15 cellular contexts compared by ENCODE assay signal in the genomic region with DNA sequence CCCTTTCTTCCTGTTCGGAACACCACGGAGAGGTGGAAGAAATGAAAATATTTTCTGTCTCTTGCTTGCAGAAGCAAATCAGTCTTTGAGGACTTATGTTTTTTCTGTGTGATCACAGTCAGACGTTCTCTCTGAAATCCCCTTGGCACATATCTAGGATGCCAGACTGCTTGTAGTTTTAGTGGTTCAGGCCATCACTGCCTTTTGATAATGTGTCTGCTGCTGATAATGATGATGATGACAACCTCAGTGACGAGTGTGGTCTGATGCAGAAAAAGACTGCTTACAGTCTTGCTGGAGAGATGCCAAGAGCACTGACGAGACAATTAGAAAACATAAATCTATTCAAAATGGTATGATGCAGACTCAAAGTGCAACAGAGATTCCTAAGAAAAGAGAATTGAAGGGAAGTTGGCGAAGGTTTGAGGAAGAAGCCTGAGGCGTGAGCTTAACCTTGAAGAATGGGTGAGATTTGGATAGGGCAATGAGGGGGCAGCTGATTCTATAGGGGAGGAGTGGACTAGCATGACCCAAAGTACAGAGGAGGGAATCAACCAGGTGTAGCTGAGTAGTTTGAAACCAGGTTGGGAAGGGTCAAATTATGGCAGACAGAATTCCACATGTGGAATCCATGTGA. TPM values are rescaled to one million over a fixed set of nuclear protein-coding genes. Genes with fewer than 3 reads are reported as not detected.
DNase-seq lines count a peak whose midpoint lies in the region; ATAC-seq, FAIRE-seq and TF ChIP-seq lines count a peak whose summit lies in the region.
"Had no signal": no experiment of that assay in that cellular context is flagged by ENCODE, and none has a peak within 500 bp of the region (broad histone marks: within the 10 kb centered on the region; RNA-seq: fewer than 3 reads in every experiment).

No MANE protein-coding gene starts in this region.

- no peaks in the 10 kb centered on the region for H3K36me3 ChIP-seq in CD8-positive, alpha-beta T cell (ENCODE audit: insufficient read depth, low read length)
- H3K36me3 ChIP-seq in SK-N-SH (replicated peaks in 1 of 2; ENCODE audit: control insufficient read depth in 1 of 2, insufficient read depth in 2 of 2, low read length in 1 of 2): no peaks in the 10 kb centered on the region
- H3K36me3 ChIP-seq: pancreas had no signal

- FAIRE-seq in A549 (lab: Jason Lieb, UNC): peak; percentile 51
- FAIRE-seq: colon, HTR-8/SVneo, pancreas had no signal

- ATAC-seq in A549: no peak
- peak; percentile 83 for ATAC-seq in CD8-positive, alpha-beta T cell
- peak; percentile 57 for ATAC-seq in activated CD8-positive, alpha-beta T cell treated with anti-CD3 and anti-CD28 coated beads for 36 hours
- ATAC-seq in HG03520 (IDR thresholded peaks at IDR 0.05; ENCODE audit: unreplicated experiment): no peak
- no peak for ATAC-seq in GM21381 (IDR thresholded peaks at IDR 0.05; ENCODE audit: unreplicated experiment)
- ATAC-seq: pancreas; stimulated activated naive B cell treated with anti-CD40 and anti-IgM and Interleukin-4, amounts not matched to agents 10 μg/mL and 1 μg/mL and 100 μg/mL, for 72 hours had no signal

- no peaks in the 10 kb centered on the region for H3K9me2 ChIP-seq in SK-N-SH

- CTCF ChIA-PET in A549 (lab: Yijun Ruan, JAX) (interaction anchor here (1.1 to 1.5 kb wide), 4 partner anchors 9 to 119 kb away, joined by 3 to 6 read pairs (median 4); no protein-coding TSS in a partner anchor), SK-N-SH (lab: Yijun Ruan, JAX) (interaction anchor here (1.3 kb wide), 1 partner anchor 13 kb away, joined by 5 read pairs; no protein-coding TSS in a partner anchor)
- CTCF ChIA-PET in CD8-positive, alpha-beta T cell (lab: Charles Lee): interaction anchor here (1.6 kb wide), 1 partner anchor 12 kb away, joined by 5 read pairs; no protein-coding TSS in a partner anchor
- CTCF ChIA-PET in activated CD8-positive, alpha-beta T cell treated with anti-CD3 and anti-CD28 coated beads for 36 hours (lab: Charles Lee): interaction anchor here (1.0 kb wide), 1 partner anchor 12 kb away, joined by 3 read pairs; no protein-coding TSS in a partner anchor

- H3K4me1 ChIP-seq in A549 (peaks cover 5% of the 10 kb centered on the region; the same call in 1 of the 3 replicates), SK-N-SH (ENCODE audit: control insufficient read depth in 1 of 2, insufficient read depth in 2 of 2, low read depth in 1 of 2, low read length in 1 of 2) (peaks cover 0 to 12% of the 10 kb centered on the region in 2 experiments; a peak in 2 of 4 replicates)
- H3K4me1 ChIP-seq in CD8-positive, alpha-beta T cell (ENCODE audit: insufficient read depth, low read length): peaks cover 36% of the 10 kb centered on the region
- H3K4me1 ChIP-seq: pancreas had no signal

- peak overlapping the region; percentile 92 for H3K27ac Mint-ChIP-seq in CD8-positive, alpha-beta T cell
- peak overlapping the region; percentile 78 for H3K27ac Mint-ChIP-seq in activated CD8-positive, alpha-beta T cell treated with anti-CD3 and anti-CD28 coated beads for 36 hours
- H3K27ac Mint-ChIP-seq: stimulated activated naive B cell treated with anti-CD40 and anti-IgM and Interleukin-4, amounts not matched to agents 10 μg/mL and 1 μg/mL and 100 μg/mL, for 72 hours; T-helper 1 cell treated with Interleukin-12 subunit alpha and Interleukin-12 subunit beta and Interleukin-4 antibody, amounts not matched to agents 30 μg/mL and 1 μg/mL, for 36 hours had no signal

- DNase-seq in A549 (ENCODE audit: low read depth in 1 of 2, low spot score in 1 of 2) (no peak), fibroblast of peridontal ligament (ENCODE audit: extremely low read depth) (peak; percentile 8), COLO668 (lab: John Stamatoyannopoulos, UW; ENCODE audit: unreplicated experiment) (no peak), SK-N-SH (no peak)
- DNase-seq in CD8-positive, alpha-beta T cell: peak in 2 of 7 experiments; percentile 23 to 32
- no peak for DNase-seq in activated CD8-positive, alpha-beta T cell treated with anti-CD3 and anti-CD28 coated beads for 36 hours
- DNase-seq: NCI-H146; pancreas; stimulated activated naive B cell treated with anti-CD40 and anti-IgM and Interleukin-4, amounts not matched to agents 10 μg/mL and 1 μg/mL and 100 μg/mL, for 72 hours had no signal

- H3K27me3 Mint-ChIP-seq in CD8-positive, alpha-beta T cell (ENCODE audit: low read depth): no peaks in the 10 kb centered on the region
- no peaks in the 10 kb centered on the region for H3K27me3 Mint-ChIP-seq in activated CD8-positive, alpha-beta T cell treated with anti-CD3 and anti-CD28 coated beads for 36 hours

- no peak for TF ChIP-seq EP300 in A549 (IDR thresholded peaks at IDR 0.05)
- no peak for TF ChIP-seq EP300 in SK-N-SH (IDR thresholded peaks at IDR 0.05; ENCODE audit: borderline replicate concordance in 1 of 2, low read depth in 1 of 2, low read length in 1 of 2)

- peaks cover 27% of the 10 kb centered on the region for H3K36me3 Mint-ChIP-seq in CD8-positive, alpha-beta T cell
- peaks cover 34% of the 10 kb centered on the region for H3K36me3 Mint-ChIP-seq in activated CD8-positive, alpha-beta T cell treated with anti-CD3 and anti-CD28 coated beads for 36 hours (ENCODE audit: low read depth)

- H3K4me2 ChIP-seq in A549 (no peak overlapping the region), SK-N-SH (no peak overlapping the region)

- H3K9ac ChIP-seq in SK-N-SH: no peak overlapping the region

- H3K4me3 Mint-ChIP-seq in CD8-positive, alpha-beta T cell: no peak overlapping the region
- no peak overlapping the region for H3K4me3 Mint-ChIP-seq in activated CD8-positive, alpha-beta T cell treated with anti-CD3 and anti-CD28 coated beads for 36 hours
- H3K4me3 Mint-ChIP-seq: stimulated activated naive B cell treated with anti-CD40 and anti-IgM and Interleukin-4, amounts not matched to agents 10 μg/mL and 1 μg/mL and 100 μg/mL, for 72 hours; T-helper 1 cell treated with Interleukin-12 subunit alpha and Interleukin-12 subunit beta and Interleukin-4 antibody, amounts not matched to agents 30 μg/mL and 1 μg/mL, for 36 hours had no signal

- no peaks in the 10 kb centered on the region for H3K27me3 ChIP-seq in CD8-positive, alpha-beta T cell (ENCODE audit: insufficient read depth, low read length)
- peaks cover 8% of the 10 kb centered on the region; the same call in 1 of the 2 replicates for H3K27me3 ChIP-seq in SK-N-SH (ENCODE audit: insufficient read depth)

- WGBS in A549 (ENCODE audit: missing lambda C conversion rate): 70% methylated on average over 7 of the region's 7 CpGs
- WGBS in SK-N-SH (ENCODE audit: low lambda C conversion rate): 30% methylated on average over 7 of the region's 7 CpGs

- H3K4me3 ChIP-seq in A549 (no peak overlapping the region), SK-N-SH (ENCODE audit: low read depth in 2 of 2, low read length in 1 of 2) (no peak overlapping the region)
- no peak overlapping the region for H3K4me3 ChIP-seq in CD8-positive, alpha-beta T cell (ENCODE audit: low read depth, low read length)
- H3K4me3 ChIP-seq: pancreas had no signal

- H3K9me3 Mint-ChIP-seq in CD8-positive, alpha-beta T cell: no peaks in the 10 kb centered on the region
- no peaks in the 10 kb centered on the region for H3K9me3 Mint-ChIP-seq in activated CD8-positive, alpha-beta T cell treated with anti-CD3 and anti-CD28 coated beads for 36 hours
- H3K9me3 Mint-ChIP-seq: T-helper 1 cell treated with Interleukin-12 subunit alpha and Interleukin-12 subunit beta and Interleukin-4 antibody, amounts not matched to agents 30 μg/mL and 1 μg/mL, for 36 hours had no signal

- H3K9me3 ChIP-seq in A549: no peaks in the 10 kb centered on the region
- no peaks in the 10 kb centered on the region for H3K9me3 ChIP-seq in CD8-positive, alpha-beta T cell (ENCODE audit: low read length)
- no peaks in the 10 kb centered on the region for H3K9me3 ChIP-seq in SK-N-SH
- H3K9me3 ChIP-seq: pancreas had no signal

- no peaks in the 10 kb centered on the region for H3F3A ChIP-seq in SK-N-SH (replicated peaks; ENCODE audit: insufficient read depth)

- no peak overlapping the region for H3K27ac ChIP-seq in A549
- H3K27ac ChIP-seq in CD8-positive, alpha-beta T cell (ENCODE audit: low read depth, low read length): peak overlapping the region; percentile 29
- H3K27ac ChIP-seq in SK-N-SH (ENCODE audit: low read depth in 2 of 2, low read length in 1 of 2): peak overlapping the region in 1 of 2 experiments; percentile 59; a peak in 2 of 4 replicates
- H3K27ac ChIP-seq: pancreas had no signal

- H2AFZ ChIP-seq in SK-N-SH (ENCODE audit: low read depth): no peak overlapping the region

- intact Hi-C loops in CD8-positive, alpha-beta T cell (cut with DNase I, micrococcal nuclease): loop anchor here in 1 of 2 experiments (10.0 kb wide), 1 partner anchor 415 kb away; no protein-coding TSS in a partner anchor
- intact Hi-C loops in activated CD8-positive, alpha-beta T cell treated with anti-CD3 and anti-CD28 coated beads for 36 hours (cut with micrococcal nuclease): no loop called here

- TF ChIP-seq CTCF in A549 (IDR thresholded peaks at IDR 0.05) (no peak), SK-N-SH (IDR thresholded peaks at IDR 0.05) (no peak)
- TF ChIP-seq CTCF in CD8-positive, alpha-beta T cell (IDR thresholded peaks at IDR 0.05): no peak
- no peak for TF ChIP-seq CTCF in activated CD8-positive, alpha-beta T cell treated with anti-CD3 and anti-CD28 coated beads for 36 hours (IDR thresholded peaks at IDR 0.05)

- TF ChIP-seq RAD21 in A549 (conservative IDR thresholded peaks at IDR 0.05 in 1 of 2, IDR thresholded peaks at IDR 0.05 in 1 of 2): no peak
- no peak for TF ChIP-seq RAD21 in SK-N-SH (IDR thresholded peaks at IDR 0.05; ENCODE audit: low read length)

- no peaks in the 10 kb centered on the region for H3K79me2 ChIP-seq in SK-N-SH (ENCODE audit: insufficient read depth)

- TF ChIP-seq POLR2A in A549 (IDR thresholded peaks at IDR 0.05; ENCODE audit: low read length): no peak

- no peaks in the 10 kb centered on the region for H4K20me1 ChIP-seq in SK-N-SH (ENCODE audit: insufficient read depth)

- peaks cover 49% of the 10 kb centered on the region for H3K4me1 Mint-ChIP-seq in CD8-positive, alpha-beta T cell (ENCODE audit: low read depth)
- peaks cover 46% of the 10 kb centered on the region for H3K4me1 Mint-ChIP-seq in activated CD8-positive, alpha-beta T cell treated with anti-CD3 and anti-CD28 coated beads for 36 hours (ENCODE audit: low read depth)

- POLR2A ChIA-PET in A549 (lab: Yijun Ruan, JAX): no interaction called here
- POLR2A ChIA-PET in CD8-positive, alpha-beta T cell (lab: Charles Lee): interaction anchor here (1.0 kb wide), 1 partner anchor 9 kb away, joined by 5 read pairs; no protein-coding TSS in a partner anchor
- POLR2A ChIA-PET in activated CD8-positive, alpha-beta T cell treated with anti-CD3 and anti-CD28 coated beads for 36 hours (lab: Charles Lee): no interaction called here
- POLR2A ChIA-PET in SK-N-SH (lab: Yijun Ruan, JAX): interaction anchor here (1.0 kb wide), 1 partner anchor 8 kb away, joined by 4 read pairs; a partner anchor contains a TSS

RNA-seq across cellular contexts. Expression of a gene that starts 7.9 kb away (rescaled TPM):
- polyA plus RNA-seq in A549 (2011; rRNA removed): 0.31 and 0.50 TPM in 2 replicates
- polyA plus RNA-seq in A549 (2012; cell fraction: cytosol; rRNA removed): 0.21 and 0.25 TPM in 2 replicates
- polyA plus RNA-seq in A549 (2012; cell fraction: nucleus; rRNA removed): 0.22 TPM in 1 of 2 replicates, not detected in the other
- polyA plus RNA-seq in A549 (2017; fragmentation: RNase III; extraction: RNeasy Plus Mini Kit Qiagen cat#74134 plus additional on column Dnase treatment): 0.09 to 0.32 TPM (median 0.12 TPM) in 3 replicates
- polyA minus RNA-seq in A549 (2011; rRNA and poly(A)+ RNA removed): 0.74 TPM in 1 of 2 replicates, not detected in the other
- total RNA-seq in CD8-positive, alpha-beta T cell: 1 to 10 TPM; 9.2 to 9.7 TPM
- 10 to 100 TPM; 28.2 to 28.8 TPM for total RNA-seq in activated CD8-positive, alpha-beta T cell treated with anti-CD3 and anti-CD28 coated beads for 36 hours
- 1.2 and 2.0 TPM in 2 replicates for polyA plus RNA-seq in SK-N-SH (2012; rRNA removed)
- polyA plus RNA-seq in SK-N-SH (2012; cell fraction: cytosol; rRNA removed): 1.3 and 2.5 TPM in 2 replicates
- polyA plus RNA-seq in SK-N-SH (2012; cell fraction: nucleus; rRNA removed): 0.21 and 0.39 TPM in 2 replicates
- total RNA-seq: H4 had no signal

RNA-seq across cellular contexts. Expression of a gene that starts 14.1 kb away (rescaled TPM):
- 76.9 and 103 TPM in 2 replicates for polyA plus RNA-seq in A549 (2011; rRNA removed)
- 63.7 and 67.6 TPM in 2 replicates for polyA plus RNA-seq in A549 (2012; cell fraction: cytosol; rRNA removed)
- polyA plus RNA-seq in A549 (2012; cell fraction: nucleus; rRNA removed): 31.7 and 57.8 TPM in 2 replicates
- polyA plus RNA-seq in A549 (2017; fragmentation: RNase III; extraction: RNeasy Plus Mini Kit Qiagen cat#74134 plus additional on column Dnase treatment): 84.3 to 90.2 TPM (median 86.8 TPM) in 3 replicates
- polyA minus RNA-seq in A549 (2011; rRNA and poly(A)+ RNA removed): 38.4 and 42.2 TPM in 2 replicates
- 1 to 10 TPM; 4.4 to 4.9 TPM for total RNA-seq in CD8-positive, alpha-beta T cell
- total RNA-seq in activated CD8-positive, alpha-beta T cell treated with anti-CD3 and anti-CD28 coated beads for 36 hours: 10 to 100 TPM; 51.5 to 54.3 TPM
- polyA plus RNA-seq in SK-N-SH (2012; rRNA removed): 49.8 and 61.4 TPM in 2 replicates
- polyA plus RNA-seq in SK-N-SH (2012; cell fraction: cytosol; rRNA removed): 53.5 and 61.9 TPM in 2 replicates
- polyA plus RNA-seq in SK-N-SH (2012; cell fraction: nucleus; rRNA removed): 31.3 and 34.0 TPM in 2 replicates

Comparison
In these comparisons a context has a peak if more than half of its experiments do, and no peak if none do; other contexts are left out.
1. ATAC-seq: peak in CD8-positive, alpha-beta T cell (single experiment) and activated CD8-positive, alpha-beta T cell treated with anti-CD3 and anti-CD28 coated beads for 36 hours (single experiment); none in A549 (0 of 2), HG03520 (single experiment) and GM21381 (single experiment).
2. RNA of a gene that starts 14.1 kb away (total RNA-seq): 51.5 to 54.3 TPM in activated CD8-positive, alpha-beta T cell treated with anti-CD3 and anti-CD28 coated beads for 36 hours; 4.4 to 4.9 TPM in CD8-positive, alpha-beta T cell; every median in the first group is over 4 times any median in the second.
3. POLR2A ChIA-PET loops: an anchor here in CD8-positive, alpha-beta T cell (1.0 kb wide) and SK-N-SH (1.0 kb wide); none called in A549 and activated CD8-positive, alpha-beta T cell treated with anti-CD3 and anti-CD28 coated beads for 36 hours.